25 cellular contexts compared by ENCODE assay signal in the genomic region with DNA sequence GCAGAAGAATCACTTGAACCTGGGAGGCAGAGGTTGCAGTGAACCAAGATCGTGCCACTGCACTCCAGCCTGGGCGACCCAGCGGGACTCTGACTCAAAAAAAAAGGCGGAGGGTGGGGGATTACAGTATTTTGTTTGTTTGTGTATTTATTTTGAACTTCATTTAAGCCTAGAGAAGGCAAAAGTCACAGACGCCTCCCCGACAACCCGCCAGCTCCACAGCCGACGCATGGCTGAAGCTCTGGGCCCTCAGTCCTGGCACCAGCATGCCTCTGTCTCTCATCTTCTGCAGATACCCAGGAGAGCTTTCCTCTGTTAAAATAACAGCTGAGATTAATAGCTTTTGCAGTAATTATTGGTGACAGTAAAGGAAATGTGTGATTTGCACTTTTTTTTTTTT.
"Had no signal": no experiment of that assay in that cellular context is flagged by ENCODE, and none has a peak within 500 bp of the region (broad histone marks: within the 10 kb centered on the region; RNA-seq: fewer than 3 reads in every experiment).

No MANE protein-coding gene starts in this region.

- H3K27me3 ChIP-seq: hepatocyte had no signal

- H3K9me3 Mint-ChIP-seq: immature natural killer cell; memory B cell; mesothelial cell of epicardium; naive thymus-derived CD8-positive, alpha-beta T cell had no signal

- H3K79me2 ChIP-seq: hepatocyte had no signal

- H3K4me2 ChIP-seq: hepatocyte had no signal

- H3K4me1 ChIP-seq: left lung, left ventricle myocardium inferior, lower lobe of right lung had no signal

- H3K27ac ChIP-seq: hepatocyte, left lung, left ventricle myocardium inferior, lower lobe of right lung had no signal

- DNase-seq: hippocampal formation; hypothalamus; immature natural killer cell; islet precursor cell; kidney; kidney glomerular epithelial cell; left cardiac atrium; left colon; left lung; left ventricle myocardium inferior; left ventricle myocardium superior; lower lobe of right lung; mammary epithelial cell; mesenchymal stem cell; mesendoderm; midbrain; naive B cell; naive thymus-derived CD4-positive, alpha-beta T cell; naive thymus-derived CD8-positive, alpha-beta T cell had no signal

- H3K27ac Mint-ChIP-seq: immature natural killer cell; memory B cell; mesothelial cell of epicardium; naive B cell; naive thymus-derived CD4-positive, alpha-beta T cell; naive thymus-derived CD8-positive, alpha-beta T cell had no signal

- H3K36me3 Mint-ChIP-seq: immature natural killer cell; memory B cell; mesothelial cell of epicardium; naive B cell; naive thymus-derived CD8-positive, alpha-beta T cell had no signal

- H3K4me1 Mint-ChIP-seq: immature natural killer cell; memory B cell; mesothelial cell of epicardium; naive B cell; naive thymus-derived CD8-positive, alpha-beta T cell had no signal

- ATAC-seq: left cardiac atrium; left colon; left lobe of liver; left lung; left ventricle myocardium superior; lower lobe of right lung; mucosa of descending colon; naive thymus-derived CD4-positive, alpha-beta T cell; naive thymus-derived CD8-positive, alpha-beta T cell had no signal

- H3K4me3 Mint-ChIP-seq: immature natural killer cell; memory B cell; mesothelial cell of epicardium; naive thymus-derived CD4-positive, alpha-beta T cell; naive thymus-derived CD8-positive, alpha-beta T cell had no signal

- H3K36me3 ChIP-seq: left lung, left ventricle myocardium inferior, lower lobe of right lung had no signal

- H3K9me3 ChIP-seq: left lung, left ventricle myocardium inferior, lower lobe of right lung, mucosa of descending colon had no signal

- H3K4me3 ChIP-seq: hepatocyte, left lung, left ventricle myocardium inferior, lower lobe of right lung, lung, mucosa of descending colon had no signal

- H2AFZ ChIP-seq: hepatocyte had no signal
